ENCODE assay signal across 13 cellular contexts in genomic region chr4:76195326-76195725, GRCh38. TPM values are rescaled to one million over a fixed set of nuclear protein-coding genes. Genes with fewer than 3 reads are reported as not detected.
DNase-seq lines count a peak whose midpoint lies in the region; ATAC-seq and TF ChIP-seq lines count a peak whose summit lies in the region.
"Had no signal": no experiment of that assay in that cellular context is flagged by ENCODE, and none has a peak within 500 bp of the region (broad histone marks: within the 10 kb centered on the region; RNA-seq: fewer than 3 reads in every experiment).

No MANE protein-coding gene starts in this region.

- H2AFZ ChIP-seq in osteoblast (ENCODE audit: low read length) = no peak overlapping the region
- H2AFZ ChIP-seq: parathyroid adenoma had no signal

- no peaks in the 10 kb centered on the region for H3K9me3 ChIP-seq in right cardiac atrium (ENCODE audit: control insufficient read depth, low read length)
- peaks cover 0 to 17% (median 0%) of the 10 kb centered on the region in 11 donors for H3K9me3 ChIP-seq in heart right ventricle
- H3K9me3 ChIP-seq in endocrine pancreas (ENCODE audit: control insufficient read depth, low read length) = no peaks in the 10 kb centered on the region
- H3K9me3 ChIP-seq in osteoblast (ENCODE audit: low read depth, low read length) = no peaks in the 10 kb centered on the region
- H3K9me3 ChIP-seq in vagina = no peaks in the 10 kb centered on the region

- intact Hi-C loops in right cardiac atrium (cut with DNase I) = no loop called here
- intact Hi-C loops in heart right ventricle (cut with DNase I) = no loop called here
- intact Hi-C loops in vagina (cut with DNase I) = no loop called here

- H3K4me2 ChIP-seq in osteoblast (ENCODE audit: insufficient read depth, low read length) = peak overlapping the region; percentile 12

- TF ChIP-seq POLR2A in vagina (IDR thresholded peaks at IDR 0.05) = no peak

- no peaks in the 10 kb centered on the region for H3K27me3 ChIP-seq in right cardiac atrium (ENCODE audit: control insufficient read depth, insufficient read depth)
- H3K27me3 ChIP-seq in heart right ventricle = no peaks in the 10 kb centered on the region
- no peaks in the 10 kb centered on the region for H3K27me3 ChIP-seq in endocrine pancreas (ENCODE audit: control insufficient read depth, insufficient read depth, low read length)
- no peaks in the 10 kb centered on the region for H3K27me3 ChIP-seq in osteoblast (ENCODE audit: insufficient read depth, low read length)
- H3K27me3 ChIP-seq in vagina = no peaks in the 10 kb centered on the region

- peaks cover 68% of the 10 kb centered on the region for H3K79me2 ChIP-seq in osteoblast (ENCODE audit: insufficient read depth, low read length)

- H3K27ac ChIP-seq in right cardiac atrium (ENCODE audit: low read length) (peak overlapping the region; percentile 53), heart right ventricle (peak overlapping the region in 5 of 10 donors; percentile 6 to 89 (median 41)), osteoblast (ENCODE audit: low read depth, low read length) (peak overlapping the region; percentile 88), vagina (peak overlapping the region; percentile 82)
- H3K27ac ChIP-seq: parathyroid adenoma had no signal

- H3K9ac ChIP-seq in endocrine pancreas (ENCODE audit: control insufficient read depth, insufficient read depth, low read length) = peak overlapping the region; percentile 11
- H3K9ac ChIP-seq: parathyroid adenoma had no signal

- TF ChIP-seq CTCF in heart right ventricle (IDR thresholded peaks at IDR 0.05) (no peak), osteoblast (IDR thresholded peaks at IDR 0.05; ENCODE audit: extremely low read depth, low read depth, low read length) (no peak), vagina (IDR thresholded peaks at IDR 0.05) (no peak)

- DNase-seq in right cardiac atrium (no peak), heart right ventricle (no peak), osteoblast (ENCODE audit: insufficient read length, low spot score, missing footprints) (no peak), vagina (ENCODE audit: extremely low spot score in 2 of 2) (no peak), LoVo (ENCODE audit: low spot score) (no peak), cerebellar nuclear complex (lab: John Stamatoyannopoulos, UW) (no peak)
- DNase-seq: activated CD4-positive, alpha-beta T cell treated with anti-CD3 and anti-CD28 coated beads for 36 hours; Calu3; NCI-H2029 treated with DMSO at 0.1 percent for 48 hours had no signal

- ATAC-seq in right cardiac atrium (no peak), heart right ventricle (no peak), HG02763 (IDR thresholded peaks at IDR 0.05; ENCODE audit: unreplicated experiment) (no peak)
- ATAC-seq: activated CD4-positive, alpha-beta T cell treated with anti-CD3 and anti-CD28 coated beads for 36 hours had no signal

- H3K36me3 ChIP-seq in heart right ventricle (peaks cover 0 to 53% (median 19%) of the 10 kb centered on the region in 9 donors), endocrine pancreas (ENCODE audit: control insufficient read depth, insufficient read depth, low read length) (peaks cover 11% of the 10 kb centered on the region), osteoblast (ENCODE audit: insufficient read depth, low read length) (peaks cover 24% of the 10 kb centered on the region), vagina (peaks cover 0 to 32% of the 10 kb centered on the region in 2 donors)

- H3K4me1 ChIP-seq in right cardiac atrium (ENCODE audit: control insufficient read depth, insufficient read depth, low read length) (peaks cover 35% of the 10 kb centered on the region), heart right ventricle (peaks cover 14 to 86% (median 69%) of the 10 kb centered on the region in 9 donors), endocrine pancreas (ENCODE audit: control insufficient read depth, insufficient read depth, low read length) (peaks cover 31% of the 10 kb centered on the region), osteoblast (ENCODE audit: insufficient read depth, low read length) (peaks cover 72% of the 10 kb centered on the region), vagina (peaks cover 71% of the 10 kb centered on the region)

- H4K20me1 ChIP-seq in osteoblast (ENCODE audit: insufficient read depth, low read length) = peaks cover 3% of the 10 kb centered on the region

- 68% methylated on average over 3 of the region's 3 CpGs for WGBS in right cardiac atrium
- 69 to 80% methylated on average over 3 of the region's 3 CpGs for WGBS in heart right ventricle, 2 donors

- no peak overlapping the region for H3K4me3 ChIP-seq in right cardiac atrium (ENCODE audit: low read length)
- H3K4me3 ChIP-seq in heart right ventricle = no peak overlapping the region
- no peak overlapping the region for H3K4me3 ChIP-seq in endocrine pancreas (ENCODE audit: control insufficient read depth, insufficient read depth, low read length)
- no peak overlapping the region for H3K4me3 ChIP-seq in osteoblast (ENCODE audit: insufficient read depth, low read length)
- no peak overlapping the region for H3K4me3 ChIP-seq in vagina

RNA-seq across cellular contexts. Expression of gene SCARB2, which starts 18.3 kb away (rescaled TPM):
- total RNA-seq in right cardiac atrium = 100 to 1,000 TPM; 102 to 139 (median 105) TPM
- polyA plus RNA-seq in right cardiac atrium = 78.2 TPM
- total RNA-seq in heart right ventricle = 100 to 1,000 TPM in 4 of 10 donors, 10 to 100 TPM in 6; 76.6 to 199 (median 94.9) TPM
- 100 to 1,000 TPM; 119 to 125 TPM for polyA plus RNA-seq in heart right ventricle
- 200 and 216 TPM in 2 replicates for total RNA-seq in osteoblast
- 156 TPM for total RNA-seq in vagina

RNA-seq across cellular contexts. Expression of gene NUP54, which starts 47.1 kb away (rescaled TPM):
- total RNA-seq in right cardiac atrium (10 to 100 TPM; 22.9 to 24.9 (median 23.5) TPM), heart right ventricle (10 to 100 TPM; 16.1 to 22.6 (median 18.9) TPM), osteoblast (51.9 and 52.8 TPM in 2 replicates), vagina (31.2 TPM)
- polyA plus RNA-seq in right cardiac atrium (11.7 TPM), heart right ventricle (10 to 100 TPM in 1 of 2 donors, 1 to 10 TPM in 1; 9.6 to 25.8 TPM)

RNA-seq across cellular contexts. Expression of gene FAM47E, which starts 56.2 kb away (rescaled TPM):
- total RNA-seq in right cardiac atrium = 1 to 10 TPM; 2.6 to 3.3 (median 2.9) TPM
- 4.5 TPM for polyA plus RNA-seq in right cardiac atrium
- total RNA-seq in heart right ventricle = 1 to 10 TPM; 2.1 to 6.3 (median 3.1) TPM
- 1 to 10 TPM in 1 of 2 donors, under 1 TPM in 1; 0.68 to 4.7 TPM for polyA plus RNA-seq in heart right ventricle
- total RNA-seq in osteoblast = under 0.01 and 0.36 TPM in 2 replicates
- total RNA-seq in vagina = 0.49 TPM
- total RNA-seq: activated CD4-positive, alpha-beta T cell treated with anti-CD3 and anti-CD28 coated beads for 36 hours; glomerular endothelial cell had no signal
